ENCODE assay signal across 17 cellular contexts in the genomic region with DNA sequence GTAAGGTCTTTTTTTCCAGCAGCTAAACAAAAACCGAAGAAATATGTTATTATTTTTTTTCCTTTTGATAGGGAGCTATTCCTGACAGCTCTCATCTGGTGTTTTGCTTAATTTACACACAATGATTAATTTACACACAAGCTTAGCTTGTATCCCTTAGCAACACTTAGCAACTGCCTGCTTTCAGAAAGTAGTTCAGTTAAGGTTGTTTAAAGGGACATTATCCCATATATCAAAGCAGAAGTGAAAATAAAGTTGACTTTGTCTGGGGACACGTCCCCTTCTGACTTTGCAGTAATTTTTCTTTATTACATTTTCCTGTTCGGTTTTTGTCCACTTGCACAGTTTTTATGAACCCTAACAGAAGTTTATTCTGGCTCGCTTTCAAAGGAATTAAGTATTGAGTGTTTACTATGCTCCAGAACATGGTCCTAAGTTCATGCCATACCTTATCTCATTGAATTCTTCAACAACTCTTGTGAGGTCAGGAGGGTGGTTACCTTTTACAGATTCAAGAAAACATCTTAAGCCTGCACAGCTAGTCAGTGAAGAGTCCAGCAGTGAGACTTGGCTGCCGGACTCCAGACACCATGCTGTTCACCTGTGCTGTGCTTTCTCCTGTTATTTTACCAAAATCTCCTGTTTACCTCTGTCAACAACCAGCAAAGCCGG.
"Had no signal": no experiment of that assay in that cellular context is flagged by ENCODE, and none has a peak within 500 bp of the region (broad histone marks: within the 10 kb centered on the region; RNA-seq: fewer than 3 reads in every experiment).

No MANE protein-coding gene starts in this region.

- DNase-seq: activated CD4-positive, alpha-beta T cell treated with anti-CD3 and anti-CD28 coated beads for 1 hour; activated CD4-positive, alpha-beta T cell treated with anti-CD3 and anti-CD28 coated beads, Interleukin-2, amount 50 U/mL, for 4 hours; activated naive CD4-positive, alpha-beta T cell treated with anti-CD3 and anti-CD28 coated beads for 36 hours; activated naive CD8-positive, alpha-beta T cell treated with anti-CD3 and anti-CD28 coated beads, Interleukin-2, amount 50 U/mL, for 24 hours; activated T-cell treated with anti-CD3 and anti-CD28 coated beads for 4 hours; aorta; effector memory CD8-positive, alpha-beta T cell; head of caudate nucleus; psoas muscle; stimulated activated CD4-positive, alpha-beta T cell treated with anti-CD3 and anti-CD28 coated beads, Interleukin-2, amount 100 ng/mL, for 48 hours; stimulated activated naive B cell treated with anti-CD40 and anti-IgM and Interleukin-4, amounts not matched to agents 10 μg/mL and 1 μg/mL and 100 μg/mL, for 72 hours; T-cell; T1000; thyroid gland had no signal

- H3K4me3 Mint-ChIP-seq: activated naive CD4-positive, alpha-beta T cell treated with anti-CD3 and anti-CD28 coated beads for 36 hours; activated naive CD8-positive, alpha-beta T cell treated with anti-CD3 and anti-CD28 coated beads, Interleukin-2, amount 50 U/mL, for 24 hours; dendritic cell treated with granulocyte-macrophage colony-stimulating factor and Interleukin-4, amounts not matched to agents 40 ng/mL and 50 ng/mL, for 4 days; effector memory CD8-positive, alpha-beta T cell; natural killer cell treated with Interleukin-12 subunit alpha and Interleukin-12 subunit beta and Interleukin-15 and Interleukin-18, amount 100 ng/mL, for 72 hours; stimulated activated naive B cell treated with anti-CD40 and anti-IgM and Interleukin-4, amounts not matched to agents 10 μg/mL and 1 μg/mL and 100 μg/mL, for 72 hours; T-cell had no signal

- H3K27ac ChIP-seq: psoas muscle, thyroid gland, vagina had no signal

- H3K4me3 ChIP-seq: psoas muscle, thyroid gland, vagina had no signal

- H3K27me3 ChIP-seq: thyroid gland, vagina had no signal

- H3K36me3 Mint-ChIP-seq: stimulated activated naive B cell treated with anti-CD40 and anti-IgM and Interleukin-4, amounts not matched to agents 10 μg/mL and 1 μg/mL and 100 μg/mL, for 72 hours; T-cell had no signal

- H3K27me3 Mint-ChIP-seq: dendritic cell treated with granulocyte-macrophage colony-stimulating factor and Interleukin-4, amounts not matched to agents 40 ng/mL and 50 ng/mL, for 4 days; natural killer cell treated with Interleukin-12 subunit alpha and Interleukin-12 subunit beta and Interleukin-15 and Interleukin-18, amount 100 ng/mL, for 72 hours; T-cell had no signal

- ATAC-seq: activated naive CD8-positive, alpha-beta T cell treated with anti-CD3 and anti-CD28 coated beads, Interleukin-2, amount 50 U/mL, for 24 hours; effector memory CD8-positive, alpha-beta T cell; natural killer cell treated with Interleukin-12 subunit alpha and Interleukin-12 subunit beta and Interleukin-15 and Interleukin-18, amount 100 ng/mL, for 72 hours; psoas muscle; stimulated activated naive B cell treated with anti-CD40 and anti-IgM and Interleukin-4, amounts not matched to agents 10 μg/mL and 1 μg/mL and 100 μg/mL, for 72 hours; T-cell had no signal

- H3K4me1 ChIP-seq: psoas muscle, thyroid gland, vagina had no signal

- H3K4me1 Mint-ChIP-seq: activated naive CD8-positive, alpha-beta T cell treated with anti-CD3 and anti-CD28 coated beads, Interleukin-2, amount 50 U/mL, for 24 hours; stimulated activated naive B cell treated with anti-CD40 and anti-IgM and Interleukin-4, amounts not matched to agents 10 μg/mL and 1 μg/mL and 100 μg/mL, for 72 hours; T-cell had no signal

- H3K36me3 ChIP-seq: thyroid gland, vagina had no signal

- H3K9me3 ChIP-seq: thyroid gland, vagina had no signal
